ENCODE assay signal across 19 cellular contexts in genomic region chr2:240204431-240205276, GRCh38.
DNase-seq lines count a peak whose midpoint lies in the region; ATAC-seq and TF ChIP-seq lines count a peak whose summit lies in the region.
"Had no signal": no experiment of that assay in that cellular context is flagged by ENCODE, and none has a peak within 500 bp of the region (broad histone marks: within the 10 kb centered on the region; RNA-seq: fewer than 3 reads in every experiment).

No MANE protein-coding gene starts in this region.

- ATAC-seq in natural killer cell (no peak), foreskin keratinocyte (peak; percentile 14), GM18907 (IDR thresholded peaks at IDR 0.05; ENCODE audit: unreplicated experiment) (no peak)
- no peak for ATAC-seq in natural killer cell treated with Interleukin-12 subunit alpha and Interleukin-12 subunit beta and Interleukin-15 and Interleukin-18, amount 100 ng/mL, for 72 hours
- ATAC-seq: body of pancreas, sciatic nerve had no signal

- TF ChIP-seq EP300 in transverse colon (IDR thresholded peaks at IDR 0.05; ENCODE audit: low read depth) = no peak

- H3K27me3 Mint-ChIP-seq in natural killer cell (ENCODE audit: low read depth in 2 of 2) (peaks cover 5 to 16% of the 10 kb centered on the region in 2 donors), osteocyte (ENCODE audit: unreplicated experiment) (peaks cover 12% of the 10 kb centered on the region)
- peaks cover 18 to 19% of the 10 kb centered on the region in 2 donors for H3K27me3 Mint-ChIP-seq in natural killer cell treated with Interleukin-12 subunit alpha and Interleukin-12 subunit beta and Interleukin-15 and Interleukin-18, amount 100 ng/mL, for 72 hours

- H3K27ac ChIP-seq in foreskin keratinocyte (peak overlapping the region; percentile 49), transverse colon (no peak overlapping the region)
- H3K27ac ChIP-seq: BLaER1, body of pancreas, epithelial cell of prostate, pancreas, uterus had no signal

- DNase-seq in natural killer cell (peak; percentile 13), foreskin keratinocyte (no peak), osteocyte (ENCODE audit: extremely low spot score, unreplicated experiment) (no peak), NOMO-1 (lab: John Stamatoyannopoulos, UW; ENCODE audit: unreplicated experiment in 2 of 2) (no peak), NCI-H748 treated with DMSO at 0.1 percent for 48 hours (lab: John Stamatoyannopoulos, UW) (no peak), transverse colon (no peak)
- no peak for DNase-seq in natural killer cell treated with Interleukin-12 subunit alpha and Interleukin-12 subunit beta and Interleukin-15 and Interleukin-18, amount 100 ng/mL, for 72 hours (ENCODE audit: low spot score)
- DNase-seq: activated CD4-positive, alpha-beta T cell treated with anti-CD3 and anti-CD28 coated beads, Interleukin-2, amount 50 U/mL, for 4 hours; body of pancreas; naive B cell; NCI-H1048; NCI-H1694 treated with DMSO at 0.1 percent for 48 hours had no signal

- WGBS in transverse colon (ENCODE audit: low coverage in 1 of 2), 2 donors = 79% methylated on average over 17 of the region's 17 CpGs; no CpG with 5 or more reads in 1 of the 2 donors

- H3K27me3 ChIP-seq in foreskin keratinocyte (peaks cover 56% of the 10 kb centered on the region), transverse colon (no peaks in the 10 kb centered on the region)
- H3K27me3 ChIP-seq: BLaER1, body of pancreas, pancreas, uterus had no signal

- H3K4me3 Mint-ChIP-seq in natural killer cell = no peak overlapping the region
- H3K4me3 Mint-ChIP-seq in natural killer cell treated with Interleukin-12 subunit alpha and Interleukin-12 subunit beta and Interleukin-15 and Interleukin-18, amount 100 ng/mL, for 72 hours = no peak overlapping the region
- H3K4me3 Mint-ChIP-seq in osteocyte (ENCODE audit: unreplicated experiment) = no peak overlapping the region
- H3K4me3 Mint-ChIP-seq: WTC11 had no signal

- no peaks in the 10 kb centered on the region for H3K9me3 Mint-ChIP-seq in natural killer cell
- H3K9me3 Mint-ChIP-seq in natural killer cell treated with Interleukin-12 subunit alpha and Interleukin-12 subunit beta and Interleukin-15 and Interleukin-18, amount 100 ng/mL, for 72 hours = no peaks in the 10 kb centered on the region
- peaks cover 4% of the 10 kb centered on the region for H3K9me3 Mint-ChIP-seq in osteocyte (ENCODE audit: unreplicated experiment)

- intact Hi-C loops in natural killer cell (cut with micrococcal nuclease) = no loop called here
- intact Hi-C loops in transverse colon (cut with DNase I; ENCODE audit: low total_unique reads) = no loop called here

- H3K36me3 Mint-ChIP-seq in natural killer cell = no peaks in the 10 kb centered on the region
- peaks cover 6% of the 10 kb centered on the region for H3K36me3 Mint-ChIP-seq in natural killer cell treated with Interleukin-12 subunit alpha and Interleukin-12 subunit beta and Interleukin-15 and Interleukin-18, amount 100 ng/mL, for 72 hours
- peaks cover 2% of the 10 kb centered on the region for H3K36me3 Mint-ChIP-seq in osteocyte (ENCODE audit: unreplicated experiment)

- H3K36me3 ChIP-seq in transverse colon = no peaks in the 10 kb centered on the region
- H3K36me3 ChIP-seq: BLaER1, pancreas, uterus had no signal

- in situ Hi-C loops in transverse colon (cut with MboI; ENCODE audit: low pct_ligation_motif_present in 1 of 4, low pct_unique_long_range_greater_than_20kb in 1 of 4, low sequenced_read_pairs in 3 of 4) = no loop called here

- H3K4me1 Mint-ChIP-seq in natural killer cell (peaks cover 18% of the 10 kb centered on the region in 2 donors), osteocyte (ENCODE audit: unreplicated experiment) (peaks cover 19% of the 10 kb centered on the region)
- H3K4me1 Mint-ChIP-seq in natural killer cell treated with Interleukin-12 subunit alpha and Interleukin-12 subunit beta and Interleukin-15 and Interleukin-18, amount 100 ng/mL, for 72 hours (ENCODE audit: low read depth in 2 of 2) = peaks cover 18 to 25% of the 10 kb centered on the region in 2 donors

- H3K9me3 ChIP-seq in transverse colon = no peaks in the 10 kb centered on the region
- H3K9me3 ChIP-seq: body of pancreas, pancreas, uterus had no signal

- no peak overlapping the region for H3K27ac Mint-ChIP-seq in natural killer cell
- H3K27ac Mint-ChIP-seq in natural killer cell treated with Interleukin-12 subunit alpha and Interleukin-12 subunit beta and Interleukin-15 and Interleukin-18, amount 100 ng/mL, for 72 hours = peak overlapping the region in 1 of 2 donors; percentile 40
- H3K27ac Mint-ChIP-seq in osteocyte (ENCODE audit: unreplicated experiment) = peak overlapping the region; percentile 56
- H3K27ac Mint-ChIP-seq: WTC11 had no signal

- no peak overlapping the region for H3K4me3 ChIP-seq in transverse colon
- H3K4me3 ChIP-seq: BLaER1, body of pancreas, pancreas, uterus had no signal

- peaks cover 12% of the 10 kb centered on the region for H3K4me1 ChIP-seq in foreskin keratinocyte
- no peaks in the 10 kb centered on the region for H3K4me1 ChIP-seq in transverse colon
- H3K4me1 ChIP-seq: body of pancreas, pancreas, uterus had no signal

- TF ChIP-seq POLR2A in transverse colon (IDR thresholded peaks at IDR 0.05) = no peak

- TF ChIP-seq CTCF in natural killer cell (IDR thresholded peaks at IDR 0.05) = no peak
- no peak for TF ChIP-seq CTCF in foreskin keratinocyte (conservative IDR thresholded peaks at IDR 0.05)
- no peak for TF ChIP-seq CTCF in osteocyte (IDR thresholded peaks at IDR 0.05)
- no peak for TF ChIP-seq CTCF in transverse colon (IDR thresholded peaks at IDR 0.05)
